Comparison of ENCODE assay signal across 1 cellular context in genomic region chr1:101509370-101509769, GRCh38.
TF ChIP-seq lines count a peak whose summit lies in the region.

No MANE protein-coding gene starts in this region.

TF ChIP-seq in HepG2, 621 proteins besides CTCF, POLR2A, EP300 and RAD21 (continued from another document):
- TF ChIP-seq UBTF (CRISPR knock-in tag; IDR thresholded peaks at IDR 0.05) (no peak), CEBPZ (IDR thresholded peaks at IDR 0.05; ENCODE audit: low read length) (no peak), ONECUT2 (CRISPR knock-in tag; IDR thresholded peaks at IDR 0.05) (no peak), TFDP2 (CRISPR knock-in tag; IDR thresholded peaks at IDR 0.05) (no peak), EEA1 (CRISPR knock-in tag; IDR thresholded peaks at IDR 0.05; ENCODE audit: borderline replicate concordance) (no peak), GMEB2 (CRISPR knock-in tag; IDR thresholded peaks at IDR 0.05; ENCODE audit: low read depth) (no peak), SRF (IDR thresholded peaks at IDR 0.05; ENCODE audit: low read depth, low read length) (no peak), RBM39 (IDR thresholded peaks at IDR 0.05; ENCODE audit: low read depth, low read length, poor library complexity, severe bottlenecking) (no peak), ZNF724P (CRISPR knock-in tag; IDR thresholded peaks at IDR 0.05; ENCODE audit: borderline replicate concordance) (no peak), ZNF318 (CRISPR knock-in tag; IDR thresholded peaks at IDR 0.05) (no peak), HIC2 (CRISPR knock-in tag; IDR thresholded peaks at IDR 0.05; ENCODE audit: low read depth) (no peak)
